ENCODE assay signal across 8 cellular contexts in the genomic region with DNA sequence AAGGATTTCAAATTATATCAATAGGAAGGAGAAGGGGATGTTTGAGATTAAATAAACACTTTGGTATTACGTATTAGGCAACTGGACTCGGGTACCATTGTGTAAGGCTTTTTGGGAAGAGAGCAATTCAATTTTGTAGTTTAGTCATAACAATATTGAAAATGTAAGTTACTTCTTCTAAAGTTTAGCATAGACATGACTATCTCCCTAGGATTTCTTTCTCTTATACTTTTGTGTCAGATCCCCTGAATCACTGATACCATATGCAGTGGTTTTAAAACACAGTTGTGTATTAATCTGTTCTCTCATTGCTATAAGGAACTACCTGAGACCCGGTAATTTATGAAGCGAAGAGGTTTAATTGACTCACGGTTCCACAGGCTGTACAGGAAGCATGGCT.
DNase-seq lines count a peak whose midpoint lies in the region; ATAC-seq and TF ChIP-seq lines count a peak whose summit lies in the region.

No MANE protein-coding gene starts in this region.

- POLR2A ChIA-PET in activated CD4-positive, alpha-beta memory T cell treated with anti-CD3 and anti-CD28 coated beads for 36 hours (lab: Charles Lee) = no interaction called here

- H3K27me3 ChIP-seq in left lung = no peaks in the 10 kb centered on the region

- intact Hi-C loops in activated CD4-positive, alpha-beta T cell treated with anti-CD3 and anti-CD28 coated beads, Interleukin-2, amount 10 ng/mL, durations not matched to agents 24 days and 14 days (cut with micrococcal nuclease) = loop anchor here (2.0 to 5.0 kb wide), 5 partner anchors 41 to 221 kb away; no protein-coding TSS in a partner anchor
- intact Hi-C loops in activated CD4-positive, alpha-beta memory T cell treated with anti-CD3 and anti-CD28 coated beads for 36 hours (cut with micrococcal nuclease) = loop anchor here (2.0 to 5.0 kb wide), 2 partner anchors 75 to 216 kb away; no protein-coding TSS in a partner anchor
- intact Hi-C loops in left lung (cut with DNase I) = no loop called here

- H3K4me3 ChIP-seq in left lung = no peak overlapping the region

- peak overlapping the region; percentile 56 for H3K4me3 Mint-ChIP-seq in activated CD4-positive, alpha-beta T cell treated with anti-CD3 and anti-CD28 coated beads, Interleukin-2, amount 10 ng/mL, durations not matched to agents 24 days and 14 days
- H3K4me3 Mint-ChIP-seq in activated CD4-positive, alpha-beta memory T cell treated with anti-CD3 and anti-CD28 coated beads for 36 hours = peak overlapping the region; percentile 30

- H3K4me1 Mint-ChIP-seq in activated CD4-positive, alpha-beta T cell treated with anti-CD3 and anti-CD28 coated beads, Interleukin-2, amount 10 ng/mL, durations not matched to agents 24 days and 14 days = peaks cover 19% of the 10 kb centered on the region
- peaks cover 19% of the 10 kb centered on the region for H3K4me1 Mint-ChIP-seq in activated CD4-positive, alpha-beta memory T cell treated with anti-CD3 and anti-CD28 coated beads for 36 hours (ENCODE audit: low read depth)

- H3K27ac Mint-ChIP-seq in activated CD4-positive, alpha-beta T cell treated with anti-CD3 and anti-CD28 coated beads, Interleukin-2, amount 10 ng/mL, durations not matched to agents 24 days and 14 days = peak overlapping the region; percentile 79
- peak overlapping the region; percentile 65 for H3K27ac Mint-ChIP-seq in activated CD4-positive, alpha-beta memory T cell treated with anti-CD3 and anti-CD28 coated beads for 36 hours

- H3K4me1 ChIP-seq in left lung = peaks cover 0 to 17% of the 10 kb centered on the region in 2 donors

- H3K27me3 Mint-ChIP-seq in activated CD4-positive, alpha-beta T cell treated with anti-CD3 and anti-CD28 coated beads, Interleukin-2, amount 10 ng/mL, durations not matched to agents 24 days and 14 days = no peaks in the 10 kb centered on the region
- H3K27me3 Mint-ChIP-seq in activated CD4-positive, alpha-beta memory T cell treated with anti-CD3 and anti-CD28 coated beads for 36 hours = no peaks in the 10 kb centered on the region

- peaks cover 3% of the 10 kb centered on the region for H3K36me3 Mint-ChIP-seq in activated CD4-positive, alpha-beta T cell treated with anti-CD3 and anti-CD28 coated beads, Interleukin-2, amount 10 ng/mL, durations not matched to agents 24 days and 14 days (ENCODE audit: low read depth)
- H3K36me3 Mint-ChIP-seq in activated CD4-positive, alpha-beta memory T cell treated with anti-CD3 and anti-CD28 coated beads for 36 hours = no peaks in the 10 kb centered on the region

- peak overlapping the region; percentile 14 to 77 for H3K27ac ChIP-seq in left lung

- peaks cover 10% of the 10 kb centered on the region for H3K9me3 Mint-ChIP-seq in activated CD4-positive, alpha-beta T cell treated with anti-CD3 and anti-CD28 coated beads, Interleukin-2, amount 10 ng/mL, durations not matched to agents 24 days and 14 days
- no peaks in the 10 kb centered on the region for H3K9me3 Mint-ChIP-seq in activated CD4-positive, alpha-beta memory T cell treated with anti-CD3 and anti-CD28 coated beads for 36 hours

- no peaks in the 10 kb centered on the region for H3K36me3 ChIP-seq in left lung

- DNase-seq in activated CD4-positive, alpha-beta T cell treated with anti-CD3 and anti-CD28 coated beads, Interleukin-2, amount 10 ng/mL, durations not matched to agents 24 days and 14 days = no peak
- DNase-seq in activated CD4-positive, alpha-beta T cell treated with anti-CD3 and anti-CD28 coated beads, Interleukin-2, amount 50 U/mL, for 48 hours = no peak
- DNase-seq in activated CD4-positive, alpha-beta memory T cell treated with anti-CD3 and anti-CD28 coated beads for 36 hours = no peak
- DNase-seq in left lung = no peak
- no peak for DNase-seq in stimulated activated naive CD8-positive, alpha-beta T cell treated with anti-CD3 and anti-CD28 coated beads, Interleukin-15, Interleukin-2, amounts not matched to agents 100 U/mL and 50 U/mL, for 24 hours
- DNase-seq in NCI-H510A (lab: John Stamatoyannopoulos, UW) = no peak
- DNase-seq in SKM-1 (lab: John Stamatoyannopoulos, UW; ENCODE audit: unreplicated experiment) = no peak
- DNase-seq in COR-L47 (lab: John Stamatoyannopoulos, UW) = no peak

- CTCF ChIA-PET in activated CD4-positive, alpha-beta memory T cell treated with anti-CD3 and anti-CD28 coated beads for 36 hours (lab: Charles Lee) = no interaction called here

- no peak for TF ChIP-seq CTCF in left lung (IDR thresholded peaks at IDR 0.05)

- H3K9me3 ChIP-seq in left lung = no peaks in the 10 kb centered on the region

- ATAC-seq in left lung = no peak
- ATAC-seq in stimulated activated naive CD8-positive, alpha-beta T cell treated with anti-CD3 and anti-CD28 coated beads, Interleukin-15, Interleukin-2, amounts not matched to agents 100 U/mL and 50 U/mL, for 24 hours = peak; percentile 61

Comparison
In these comparisons a context has a peak if more than half of its experiments do, and no peak if none do; other contexts are left out.
1. intact Hi-C loops: an anchor here in activated CD4-positive, alpha-beta T cell treated with anti-CD3 and anti-CD28 coated beads, Interleukin-2, amount 10 ng/mL, durations not matched to agents 24 days and 14 days (2.0 to 5.0 kb wide) and activated CD4-positive, alpha-beta memory T cell treated with anti-CD3 and anti-CD28 coated beads for 36 hours (2.0 to 5.0 kb wide); none called in left lung.